ENCODE assay signal across 8 cellular contexts in genomic region chr20:35743693-35744491, GRCh38. TPM values are rescaled to one million over a fixed set of nuclear protein-coding genes. Genes with fewer than 3 reads are reported as not detected.
A peak's percentile ranks its signal among the peaks of the same experiment; 100 is the strongest.
DNase-seq lines count a peak whose midpoint lies in the region; ATAC-seq and TF ChIP-seq lines count a peak whose summit lies in the region.

No MANE protein-coding gene starts in this region.

- peaks cover 34% of the 10 kb centered on the region for H3K4me1 Mint-ChIP-seq in activated naive CD4-positive, alpha-beta T cell treated with anti-CD3 and anti-CD28 coated beads, Interleukin-2, amount 10 ng/mL, durations not matched to agents 7 days and 5 days
- H3K4me1 Mint-ChIP-seq in activated T-cell treated with anti-CD3 and anti-CD28 coated beads, Interleukin-2, amount 50 U/mL, for 72 hours (ENCODE audit: low read depth): peaks cover 39% of the 10 kb centered on the region

- H3K27ac Mint-ChIP-seq in activated naive CD4-positive, alpha-beta T cell treated with anti-CD3 and anti-CD28 coated beads, Interleukin-2, amount 10 ng/mL, durations not matched to agents 7 days and 5 days: peak overlapping the region; percentile 98
- H3K27ac Mint-ChIP-seq in activated T-cell treated with anti-CD3 and anti-CD28 coated beads, Interleukin-2, amount 50 U/mL, for 72 hours: peak overlapping the region; percentile 100

- CTCF ChIA-PET in activated naive CD4-positive, alpha-beta T cell treated with anti-CD3 and anti-CD28 coated beads, Interleukin-2, amount 10 ng/mL, durations not matched to agents 7 days and 5 days (lab: Charles Lee): interaction anchor here (1.0 to 2.4 kb wide), 6 partner anchors 25 to 210 kb away, joined by 3 to 21 read pairs (median 5); partner anchors contain the start of gene SCAND1

- peak overlapping the region in 2 of 3 donors; percentile 60 to 85 for H3K4me3 ChIP-seq in right lobe of liver
- H3K4me3 ChIP-seq in thyroid gland (replicated peaks in 1 of 3): no peak overlapping the region

- WGBS in right lobe of liver (ENCODE audit: insufficient coverage, low coverage, low lambda C conversion rate, missing lambda C conversion rate): 29% methylated on average over 15 of the region's 15 CpGs
- 79% methylated on average over 15 of the region's 15 CpGs for WGBS in thyroid gland, 2 donors

- no peak for ATAC-seq in activated T-cell treated with anti-CD3 and anti-CD28 coated beads, Interleukin-2, amount 50 U/mL, for 72 hours (replicated peaks in 1 of 2)
- ATAC-seq in right lobe of liver (no peak), HG02588 (IDR thresholded peaks at IDR 0.05; ENCODE audit: unreplicated experiment) (no peak)

- H3K36me3 Mint-ChIP-seq in activated naive CD4-positive, alpha-beta T cell treated with anti-CD3 and anti-CD28 coated beads, Interleukin-2, amount 10 ng/mL, durations not matched to agents 7 days and 5 days: peaks cover 28% of the 10 kb centered on the region
- peaks cover 21 to 36% of the 10 kb centered on the region in 2 donors for H3K36me3 Mint-ChIP-seq in activated T-cell treated with anti-CD3 and anti-CD28 coated beads, Interleukin-2, amount 50 U/mL, for 72 hours (ENCODE audit: insufficient read depth in 2 of 2)

- no peaks in the 10 kb centered on the region for H3K27me3 Mint-ChIP-seq in activated naive CD4-positive, alpha-beta T cell treated with anti-CD3 and anti-CD28 coated beads, Interleukin-2, amount 10 ng/mL, durations not matched to agents 7 days and 5 days
- H3K27me3 Mint-ChIP-seq in activated T-cell treated with anti-CD3 and anti-CD28 coated beads, Interleukin-2, amount 50 U/mL, for 72 hours (ENCODE audit: low read depth): no peaks in the 10 kb centered on the region

- H3K27ac ChIP-seq in right lobe of liver (peak overlapping the region; percentile 90 to 97 (median 94)), thyroid gland (peak overlapping the region; percentile 91 to 99 (median 96))

- TF ChIP-seq CTCF in right lobe of liver (IDR thresholded peaks at IDR 0.05): no peak
- no peak for TF ChIP-seq CTCF in thyroid gland (IDR thresholded peaks at IDR 0.05)

- no peak for TF ChIP-seq POLR2A in right lobe of liver (IDR thresholded peaks at IDR 0.05)
- TF ChIP-seq POLR2A in thyroid gland (IDR thresholded peaks at IDR 0.05): no peak

- peaks cover 0 to 26% (median 8%) of the 10 kb centered on the region in 4 donors for H3K4me1 ChIP-seq in right lobe of liver
- H3K4me1 ChIP-seq in thyroid gland: peaks cover 18 to 24% of the 10 kb centered on the region in 2 donors

- H3K36me3 ChIP-seq in right lobe of liver (peaks cover 0 to 19% (median 9%) of the 10 kb centered on the region in 4 donors), thyroid gland (peaks cover 10 to 16% of the 10 kb centered on the region in 2 donors)

- H3K27me3 ChIP-seq in right lobe of liver (no peaks in the 10 kb centered on the region), thyroid gland (no peaks in the 10 kb centered on the region)

- peak; percentile 22 for DNase-seq in activated naive CD4-positive, alpha-beta T cell treated with anti-CD3 and anti-CD28 coated beads, Interleukin-2, amount 10 ng/mL, durations not matched to agents 7 days and 5 days
- DNase-seq in activated naive CD4-positive, alpha-beta T cell (lab: John Stamatoyannopoulos, UW): no peak
- DNase-seq in activated T-cell treated with anti-CD3 and anti-CD28 coated beads, Interleukin-2, amount 50 U/mL, for 72 hours: peak in 1 of 2 donors; percentile 27
- DNase-seq in right lobe of liver (no peak), thyroid gland (peak in 1 of 2 donors; percentile 15), HuH-7 (ENCODE audit: low spot score) (no peak), DMS153 (lab: John Stamatoyannopoulos, UW) (no peak)

- intact Hi-C loops in right lobe of liver (cut with DNase I) (no loop called here), thyroid gland (cut with DNase I) (loop anchor here (5.0 to 10.0 kb wide), 2 partner anchors 141 to 208 kb away; partner anchors contain the start of gene SCAND1)

- no peaks in the 10 kb centered on the region for H3K9me3 ChIP-seq in right lobe of liver
- H3K9me3 ChIP-seq in thyroid gland: no peaks in the 10 kb centered on the region

- no peaks in the 10 kb centered on the region for H3K9me3 Mint-ChIP-seq in activated naive CD4-positive, alpha-beta T cell treated with anti-CD3 and anti-CD28 coated beads, Interleukin-2, amount 10 ng/mL, durations not matched to agents 7 days and 5 days
- no peaks in the 10 kb centered on the region for H3K9me3 Mint-ChIP-seq in activated T-cell treated with anti-CD3 and anti-CD28 coated beads, Interleukin-2, amount 50 U/mL, for 72 hours

- H3K4me3 Mint-ChIP-seq in activated naive CD4-positive, alpha-beta T cell treated with anti-CD3 and anti-CD28 coated beads, Interleukin-2, amount 10 ng/mL, durations not matched to agents 7 days and 5 days: peak overlapping the region; percentile 86
- peak overlapping the region; percentile 99 to 100 for H3K4me3 Mint-ChIP-seq in activated T-cell treated with anti-CD3 and anti-CD28 coated beads, Interleukin-2, amount 50 U/mL, for 72 hours

RNA-seq across cellular contexts. Expression of gene RBM39, which starts 1.8 kb away (rescaled TPM):
- 100 to 1,000 TPM; 431 to 525 TPM for total RNA-seq in activated T-cell treated with anti-CD3 and anti-CD28 coated beads, Interleukin-2, amount 50 U/mL, for 72 hours
- total RNA-seq in right lobe of liver (100 to 1,000 TPM in 5 of 6 experiments, 10 to 100 TPM in 1; 86.4 to 166 (median 120) TPM), thyroid gland (100 to 1,000 TPM; 315 to 475 (median 368) TPM)

RNA-seq across cellular contexts. Expression of gene PHF20, which starts 27.9 kb away (rescaled TPM):
- 10 to 100 TPM; 68.1 to 68.6 TPM for total RNA-seq in activated T-cell treated with anti-CD3 and anti-CD28 coated beads, Interleukin-2, amount 50 U/mL, for 72 hours
- total RNA-seq in right lobe of liver (10 to 100 TPM in 5 of 6 experiments, 1 to 10 TPM in 1; 9.3 to 16.7 (median 14.5) TPM), thyroid gland (10 to 100 TPM; 28.0 to 51.7 (median 35.2) TPM)

RNA-seq across cellular contexts. Expression of gene ROMO1, which starts 44.7 kb away (rescaled TPM):
- 10 to 100 TPM; 51.4 to 53.8 TPM for total RNA-seq in activated T-cell treated with anti-CD3 and anti-CD28 coated beads, Interleukin-2, amount 50 U/mL, for 72 hours
- total RNA-seq in right lobe of liver (100 to 1,000 TPM in 2 of 6 experiments, 10 to 100 TPM in 4; 70.4 to 209 (median 84.8) TPM), thyroid gland (100 to 1,000 TPM in 3 of 4 donors, 10 to 100 TPM in 1; 64.7 to 402 (median 229) TPM)

RNA-seq across cellular contexts. Expression of gene NFS1, which starts 44.7 kb away (rescaled TPM):
- total RNA-seq in activated T-cell treated with anti-CD3 and anti-CD28 coated beads, Interleukin-2, amount 50 U/mL, for 72 hours: 10 to 100 TPM; 43.3 to 46.0 TPM
- total RNA-seq in right lobe of liver: 10 to 100 TPM; 30.9 to 63.7 (median 44.3) TPM
- total RNA-seq in thyroid gland: 10 to 100 TPM; 21.1 to 45.5 (median 36.3) TPM

Comparison
In these comparisons a context has a peak if more than half of its experiments do, and no peak if none do; other contexts are left out.
1. H3K4me3 ChIP-seq: peak in right lobe of liver (2 of 3); none in thyroid gland (0 of 3).